Comparison of ENCODE assay signal across 8 cellular contexts in the genomic region with DNA sequence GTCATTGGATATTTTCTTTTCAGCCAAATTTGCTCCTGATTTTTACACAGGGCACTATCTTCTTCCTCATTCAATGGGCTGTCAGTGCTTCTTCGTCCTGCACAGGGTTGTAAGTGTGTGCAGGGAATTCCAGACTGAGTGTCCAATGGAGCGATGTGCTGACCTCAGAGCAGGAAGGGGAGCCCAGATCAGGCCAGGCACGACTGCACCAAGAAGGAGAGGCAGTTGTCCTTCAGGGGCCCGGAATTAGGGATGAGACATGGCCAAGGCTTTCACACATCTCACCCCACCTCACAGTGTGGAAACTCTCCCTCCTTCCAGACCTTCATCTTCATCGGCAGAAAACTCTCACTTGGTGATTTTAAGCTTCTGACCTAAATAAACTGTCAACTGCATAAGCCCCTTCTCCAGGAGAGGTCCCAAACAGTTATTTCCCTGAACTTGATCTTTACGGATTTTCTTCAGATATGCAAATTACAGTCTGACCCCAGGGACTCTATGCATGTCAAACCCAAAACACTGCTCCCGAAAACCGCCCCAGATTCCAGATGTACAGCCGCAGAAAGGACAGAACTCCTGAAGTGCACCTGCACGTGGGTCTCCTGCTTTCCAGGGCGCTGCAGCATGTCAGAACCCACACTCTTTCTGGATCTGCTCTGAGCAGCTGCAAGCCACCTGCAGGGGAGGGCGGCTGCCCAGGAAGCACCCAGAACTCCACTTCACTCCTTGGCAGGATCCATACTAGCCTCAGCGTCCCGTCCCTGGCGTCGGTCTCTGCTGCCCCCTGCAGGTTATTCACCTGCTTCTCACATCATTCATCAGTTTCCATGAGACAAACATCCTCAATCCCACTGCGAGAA. TPM values are rescaled to one million over a fixed set of nuclear protein-coding genes. Genes with fewer than 3 reads are reported as not detected.
DNase-seq lines count a peak whose midpoint lies in the region; ATAC-seq and TF ChIP-seq lines count a peak whose summit lies in the region.

No MANE protein-coding gene starts in this region.

- H3K27me3 ChIP-seq in GM23338 (ENCODE audit: insufficient read depth) (no peaks in the 10 kb centered on the region), SU-DHL-6 (ENCODE audit: low read length) (no peaks in the 10 kb centered on the region), parathyroid adenoma (ENCODE audit: control insufficient read depth, insufficient read depth, low read length) (no peaks in the 10 kb centered on the region), thyroid gland (no peaks in the 10 kb centered on the region)

- H3K9ac ChIP-seq in SU-DHL-6 (ENCODE audit: low read length) = peak overlapping the region; percentile 71
- H3K9ac ChIP-seq in parathyroid adenoma = no peak overlapping the region

- 0 out of 2 replicates have a peak, but pooled peaks cover 7% of the 10 kb centered on the region for H3F3A ChIP-seq in GM23338 (replicated peaks; ENCODE audit: low read depth)
- no peaks in the 10 kb centered on the region for H3F3A ChIP-seq in SU-DHL-6 (ENCODE audit: insufficient read depth)

- TF ChIP-seq CTCF in GM23338 (conservative IDR thresholded peaks at IDR 0.05; ENCODE audit: low read depth in 2 of 2) (peak; percentile 89 to 98), SU-DHL-6 (IDR thresholded peaks at IDR 0.05; ENCODE audit: insufficient read depth, low read length, poor library complexity, severe bottlenecking) (peak; percentile 87), parathyroid adenoma (IDR thresholded peaks at IDR 0.05) (peak; percentile 98), thyroid gland (IDR thresholded peaks at IDR 0.05) (peak; percentile 74 to 99 (median 92))

- H3K27me3 Mint-ChIP-seq in GM23338 (ENCODE audit: insufficient read depth, low read depth, poor library complexity) = peaks cover 23% of the 10 kb centered on the region
- no peaks in the 10 kb centered on the region for H3K27me3 Mint-ChIP-seq in activated naive CD8-positive, alpha-beta T cell treated with anti-CD3 and anti-CD28 coated beads for 36 hours

- in situ Hi-C loops in Caki2 (cut with HindIII; ENCODE audit: low pct_unique_long_range_greater_than_20kb, low sequenced_read_pairs) = no loop called here

- peaks cover 32% of the 10 kb centered on the region for H3K9me3 Mint-ChIP-seq in GM23338
- peaks cover 7% of the 10 kb centered on the region for H3K9me3 Mint-ChIP-seq in activated naive CD8-positive, alpha-beta T cell treated with anti-CD3 and anti-CD28 coated beads for 36 hours

- H3K36me3 ChIP-seq in GM23338 (ENCODE audit: insufficient read depth) = peaks cover 38% of the 10 kb centered on the region
- no peaks in the 10 kb centered on the region for H3K36me3 ChIP-seq in SU-DHL-6 (ENCODE audit: low read length)
- H3K36me3 ChIP-seq in parathyroid adenoma (ENCODE audit: control insufficient read depth, insufficient read depth, low read length) = no peaks in the 10 kb centered on the region
- peaks cover 12 to 13% of the 10 kb centered on the region in 2 donors for H3K36me3 ChIP-seq in thyroid gland

- peaks cover 21% of the 10 kb centered on the region for H3K4me1 Mint-ChIP-seq in GM23338
- H3K4me1 Mint-ChIP-seq in activated naive CD8-positive, alpha-beta T cell treated with anti-CD3 and anti-CD28 coated beads for 36 hours = peaks cover 38% of the 10 kb centered on the region

- peak overlapping the region; percentile 97 for H3K4me3 Mint-ChIP-seq in GM23338
- H3K4me3 Mint-ChIP-seq in activated naive CD8-positive, alpha-beta T cell treated with anti-CD3 and anti-CD28 coated beads for 36 hours = peak overlapping the region; percentile 91

- peak overlapping the region; percentile 99 for H3K27ac Mint-ChIP-seq in GM23338
- H3K27ac Mint-ChIP-seq in activated naive CD8-positive, alpha-beta T cell treated with anti-CD3 and anti-CD28 coated beads for 36 hours = peak overlapping the region; percentile 42

- peaks cover 74% of the 10 kb centered on the region for H3K36me3 Mint-ChIP-seq in GM23338 (ENCODE audit: low read depth)
- H3K36me3 Mint-ChIP-seq in activated naive CD8-positive, alpha-beta T cell treated with anti-CD3 and anti-CD28 coated beads for 36 hours = peaks cover 26% of the 10 kb centered on the region

- H3K4me1 ChIP-seq in GM23338 (ENCODE audit: insufficient read depth) (peaks cover 21% of the 10 kb centered on the region), parathyroid adenoma (peaks cover 5% of the 10 kb centered on the region), thyroid gland (peaks cover 16% of the 10 kb centered on the region in 2 donors)

- peaks cover 29% of the 10 kb centered on the region for H3K79me2 ChIP-seq in GM23338 (replicated peaks; ENCODE audit: insufficient read depth)
- no peaks in the 10 kb centered on the region for H3K79me2 ChIP-seq in SU-DHL-6 (ENCODE audit: insufficient read depth, low read length)
- no peaks in the 10 kb centered on the region for H3K79me2 ChIP-seq in parathyroid adenoma

- DNase-seq in Caki2 (ENCODE audit: low read depth) (peak; percentile 60), GM23338 (ENCODE audit: low spot score) (peak; percentile 95), NCI-H1048 (lab: John Stamatoyannopoulos, UW) (peak; percentile 62), Right ventricle myocardium superior (peak; percentile 92), thyroid gland (peak; percentile 90 to 93)
- DNase-seq in activated naive CD8-positive, alpha-beta T cell treated with anti-CD3 and anti-CD28 coated beads for 36 hours = peak; percentile 81

- whole genome bisulfite sequencing in thyroid gland, 2 donors = 5 to 8% methylated on average over 17 of the region's 17 CpGs

- peak in 1 of 2 donors; percentile 5 for TF ChIP-seq POLR2A in thyroid gland (IDR thresholded peaks at IDR 0.05)

- H3K4me3 ChIP-seq in GM23338 = peak overlapping the region; percentile 83
- H3K4me3 ChIP-seq in SU-DHL-6 (ENCODE audit: insufficient read depth, low read length, poor library complexity, severe bottlenecking) = peak overlapping the region; percentile 98
- peak overlapping the region; percentile 96 for H3K4me3 ChIP-seq in parathyroid adenoma (ENCODE audit: low read depth, low read length)
- H3K4me3 ChIP-seq in thyroid gland (replicated peaks in 1 of 3) = peak overlapping the region in 1 of 3 donors; percentile 97

- peaks cover 7% of the 10 kb centered on the region; the same call in 1 of the 2 replicates for H4K20me1 ChIP-seq in GM23338 (replicated peaks; ENCODE audit: insufficient read depth)
- H4K20me1 ChIP-seq in SU-DHL-6 (ENCODE audit: low read depth, low read length) = no peaks in the 10 kb centered on the region

- ATAC-seq in GM23338 (peak; percentile 77), Right ventricle myocardium superior (ENCODE audit: poor library complexity) (peak; percentile 94)

- intact Hi-C loops in Right ventricle myocardium superior (cut with DNase I) (loop anchor here (2.0 to 10.0 kb wide), 5 partner anchors 46 to 258 kb away; a partner anchor contains a TSS), thyroid gland (cut with DNase I) (loop anchor here (2.0 to 10.0 kb wide), 3 partner anchors 82 to 256 kb away; a partner anchor contains a TSS)

- H3K27ac ChIP-seq in GM23338 (ENCODE audit: low read depth) = no peak overlapping the region
- H3K27ac ChIP-seq in SU-DHL-6 (ENCODE audit: low read depth, low read length) = no peak overlapping the region
- peak overlapping the region; percentile 80 for H3K27ac ChIP-seq in parathyroid adenoma
- H3K27ac ChIP-seq in thyroid gland = peak overlapping the region in 2 of 3 donors; percentile 46 to 88

- H3K9me2 ChIP-seq in GM23338 (ENCODE audit: insufficient read depth) (no peaks in the 10 kb centered on the region), SU-DHL-6 (replicated peaks; ENCODE audit: insufficient read depth, low read length) (no peaks in the 10 kb centered on the region)

- H2AFZ ChIP-seq in GM23338 (no peak overlapping the region), SU-DHL-6 (ENCODE audit: low read depth, low read length, severe bottlenecking) (peak overlapping the region; percentile 72), parathyroid adenoma (peak overlapping the region; percentile 93)

- H3K9me3 ChIP-seq in SU-DHL-6 (ENCODE audit: insufficient read depth, low read length) (no peaks in the 10 kb centered on the region; the same call in 1 of the 2 replicates), parathyroid adenoma (ENCODE audit: control insufficient read depth, low read length) (no peaks in the 10 kb centered on the region), thyroid gland (no peaks in the 10 kb centered on the region)

- H3K4me2 ChIP-seq in GM23338 (peak overlapping the region; percentile 84), SU-DHL-6 (ENCODE audit: low read depth, low read length, poor library complexity, severe bottlenecking) (peak overlapping the region; percentile 88), parathyroid adenoma (ENCODE audit: low read length) (peak overlapping the region; percentile 77)

TF ChIP-seq in GM23338, 12 proteins besides CTCF, POLR2A, EP300 and RAD21 (continues in another document):
- no peak for TF ChIP-seq NANOG (IDR thresholded peaks at IDR 0.05; ENCODE audit: borderline replicate concordance)
- TF ChIP-seq POLR2AphosphoS5 (IDR thresholded peaks at IDR 0.05; ENCODE audit: low read depth) = peak; percentile 54; the same call in 1 of the 2 replicates
- 0 out of 2 replicates have a peak, but pooled peaks have one; percentile 16 for TF ChIP-seq CREB1 (CRISPR knock-in tag; IDR thresholded peaks at IDR 0.05; ENCODE audit: low read depth)
- TF ChIP-seq EZH2phosphoT487 (IDR thresholded peaks at IDR 0.05; ENCODE audit: unreplicated experiment) = no peak
- no peak for TF ChIP-seq EZH2 (IDR thresholded peaks at IDR 0.05; ENCODE audit: low read depth, unreplicated experiment)

RNA-seq across cellular contexts. Expression of a gene that starts 0.6 kb away (rescaled TPM):
- 3.4 and 20.8 TPM in 2 replicates for total RNA-seq in Caki2 (2014; rRNA removed; shearing (Covaris generic); ENCODE audit: low replicate concordance)
- 7.5 and 15.7 TPM in 2 replicates for total RNA-seq in GM23338 (2014; rRNA removed; shearing (Covaris generic))
- 3.6 and 4.1 TPM in 2 replicates for polyA plus RNA-seq in GM23338 (2016; fragmentation: Nextera tagmentation; extraction: Ambion mirVana)
- 1 to 10 TPM in 1 of 2 experiments, under 1 TPM in 1; 0.74 to 2.6 TPM for total RNA-seq in activated naive CD8-positive, alpha-beta T cell treated with anti-CD3 and anti-CD28 coated beads for 36 hours
- total RNA-seq in Right ventricle myocardium superior (0.97 TPM), thyroid gland (1 to 10 TPM; 5.2 to 7.5 (median 6.2) TPM)

RNA-seq across cellular contexts. Expression of a gene that starts 15.8 kb away (rescaled TPM):
- not detected in 2 replicates for total RNA-seq in Caki2 (2014; rRNA removed; shearing (Covaris generic); ENCODE audit: low replicate concordance)
- total RNA-seq in GM23338 (2014; rRNA removed; shearing (Covaris generic)) = 18.6 and 28.2 TPM in 2 replicates
- polyA plus RNA-seq in GM23338 (2016; fragmentation: Nextera tagmentation; extraction: Ambion mirVana) = 7.4 and 12.9 TPM in 2 replicates
- total RNA-seq in activated naive CD8-positive, alpha-beta T cell treated with anti-CD3 and anti-CD28 coated beads for 36 hours = 1 to 10 TPM; 3.9 to 4.0 TPM
- total RNA-seq in Right ventricle myocardium superior (3.2 TPM), thyroid gland (10 to 100 TPM in 3 of 4 donors, 1 to 10 TPM in 1; 5.5 to 12.2 (median 11.5) TPM)

RNA-seq across cellular contexts. Expression of a gene that starts 22.1 kb away (rescaled TPM):
- total RNA-seq in Caki2 (2014; rRNA removed; shearing (Covaris generic); ENCODE audit: low replicate concordance) = 1.1 and 6.6 TPM in 2 replicates
- 6.7 and 7.1 TPM in 2 replicates for total RNA-seq in GM23338 (2014; rRNA removed; shearing (Covaris generic))
- polyA plus RNA-seq in GM23338 (2016; fragmentation: Nextera tagmentation; extraction: Ambion mirVana) = 3.9 and 5.6 TPM in 2 replicates
- 10 to 100 TPM; 11.6 to 12.9 TPM for total RNA-seq in activated naive CD8-positive, alpha-beta T cell treated with anti-CD3 and anti-CD28 coated beads for 36 hours
- 4.2 TPM for total RNA-seq in Right ventricle myocardium superior
- total RNA-seq in thyroid gland = 10 to 100 TPM; 17.6 to 30.2 (median 19.1) TPM

Comparison
In these comparisons a context has a peak if more than half of its experiments do, and no peak if none do; other contexts are left out.
1. H3K27ac ChIP-seq: peak in parathyroid adenoma (single experiment) and thyroid gland (2 of 3); none in GM23338 (single experiment) and SU-DHL-6 (single experiment).
2. Peak in every context shown above with its lines, with median percentiles within 50 percentile points of each other: DNase-seq, H3K4me2 ChIP-seq and CTCF ChIP-seq.